In genomic region chr6:30614843-30615218, GRCh38 we compare ENCODE assay signal across 8 cellular contexts. TPM values are rescaled to one million over a fixed set of nuclear protein-coding genes. Genes with fewer than 3 reads are reported as not detected.
DNase-seq lines count a peak whose midpoint lies in the region; ATAC-seq, FAIRE-seq and TF ChIP-seq lines count a peak whose summit lies in the region.

No MANE protein-coding gene starts in this region.

- no peak overlapping the region for H2AFZ ChIP-seq in keratinocyte (ENCODE audit: control insufficient read depth, low read length)

- no peaks in the 10 kb centered on the region for H3K9me3 Mint-ChIP-seq in chondrocyte (ENCODE audit: low read depth)

- peaks cover 24% of the 10 kb centered on the region for H3K4me1 ChIP-seq in keratinocyte (ENCODE audit: control insufficient read depth, extremely low read depth, insufficient read depth, low read length)

- H3K9me3 ChIP-seq in keratinocyte (ENCODE audit: control insufficient read depth, low read depth, low read length): no peaks in the 10 kb centered on the region

- peaks cover 19% of the 10 kb centered on the region for H3K36me3 Mint-ChIP-seq in chondrocyte (ENCODE audit: low read depth)

- peak overlapping the region; percentile 100 for H3K27ac Mint-ChIP-seq in chondrocyte (ENCODE audit: unreplicated experiment)

- peak overlapping the region; percentile 2 to 89 (median 82) for H3K4me3 ChIP-seq in keratinocyte (ENCODE audit: control insufficient read depth in 2 of 3, extremely low read depth in 1 of 3, insufficient read depth in 2 of 3, low read depth in 1 of 3, low read length in 3 of 3)

- no peaks in the 10 kb centered on the region for H3K27me3 Mint-ChIP-seq in chondrocyte (ENCODE audit: low read depth)

- peak overlapping the region; percentile 97 for H3K27ac ChIP-seq in keratinocyte (ENCODE audit: control insufficient read depth, insufficient read depth, low read length)

- dilution Hi-C loops in keratinocyte (cut with MboI; ENCODE audit: extremely low pct_ligation_motif_present, low sequenced_read_pairs): no loop called here

- peak overlapping the region; percentile 98 for H3K9ac ChIP-seq in keratinocyte (ENCODE audit: control insufficient read depth, extremely low read depth, insufficient read depth, low read length)

- H3K36me3 ChIP-seq in keratinocyte (ENCODE audit: control insufficient read depth in 2 of 2, extremely low read depth in 1 of 2, insufficient read depth in 2 of 2, low read length in 2 of 2): peaks cover 6 to 33% of the 10 kb centered on the region in 2 experiments

- H3K79me2 ChIP-seq in keratinocyte (ENCODE audit: control insufficient read depth, insufficient read depth, low read length): peaks cover 50% of the 10 kb centered on the region

- H4K20me1 ChIP-seq in keratinocyte (ENCODE audit: control insufficient read depth, extremely low read depth, insufficient read depth, low read length): peaks cover 8% of the 10 kb centered on the region

- peaks cover 58% of the 10 kb centered on the region for H3K4me1 Mint-ChIP-seq in chondrocyte (ENCODE audit: low read depth)

- ATAC-seq in HG03439 (IDR thresholded peaks at IDR 0.05; ENCODE audit: unreplicated experiment): peak; percentile 37

- FAIRE-seq in keratinocyte (lab: Jason Lieb, UNC): peak; percentile 48

- H3K4me2 ChIP-seq in keratinocyte (ENCODE audit: control insufficient read depth, extremely low read depth, insufficient read depth, low read depth, low read length): peak overlapping the region; percentile 100

- H3K27me3 ChIP-seq in keratinocyte (ENCODE audit: control insufficient read depth, extremely low read depth, insufficient read depth, low read length): no peaks in the 10 kb centered on the region

- H3K4me3 Mint-ChIP-seq in chondrocyte (ENCODE audit: unreplicated experiment): peak overlapping the region; percentile 99

- DNase-seq in activated gamma-delta T cell treated with Interleukin-2 at 50 U/mL for 16 hours (peak; percentile 85), activated gamma-delta T cell (lab: John Stamatoyannopoulos, UW) (no peak), NCI-H510A (lab: John Stamatoyannopoulos, UW) (peak; percentile 88), chondrocyte (ENCODE audit: low spot score) (no peak), keratinocyte (ENCODE audit: low read depth, low spot score) (peak; percentile 88)
- peak; percentile 76 for DNase-seq in activated CD4-positive, alpha-beta T cell treated with anti-CD3 and anti-CD28 coated beads for 1 hour
- DNase-seq in stimulated activated CD4-positive, alpha-beta T cell treated with anti-CD3 and anti-CD28 coated beads, Interleukin-15, amount 100 ng/mL, for 1 hour (ENCODE audit: low read depth in 1 of 2, low spot score in 1 of 2): peak; percentile 34 to 74

- TF ChIP-seq CTCF in chondrocyte (IDR thresholded peaks at IDR 0.05) (no peak), keratinocyte (optimal IDR thresholded peaks at IDR 0.05 in 1 of 3, IDR thresholded peaks at IDR 0.05 in 1 of 3, conservative IDR thresholded peaks at IDR 0.05 in 1 of 3; ENCODE audit: extremely low read depth in 1 of 3, insufficient read depth in 2 of 3, low read length in 3 of 3) (no peak)

- peaks cover 3% of the 10 kb centered on the region for H3K9me1 ChIP-seq in keratinocyte (ENCODE audit: control insufficient read depth, extremely low read depth, insufficient read depth, low read length)

RNA-seq across cellular contexts. Expression of gene PPP1R10, which starts 2.2 kb away (rescaled TPM):
- total RNA-seq in chondrocyte: 57.1 to 64.5 TPM (median 58.2 TPM) in 3 replicates
- polyA plus RNA-seq in keratinocyte: 25.3 to 36.6 TPM (median 30.0 TPM) in 3 replicates
- 40.6 TPM for polyA plus RNA-seq in keratinocyte (2011; ENCODE audit: low read depth)
- polyA plus RNA-seq in keratinocyte (2011; cell fraction: cytosol; rRNA removed): 13.9 and 24.0 TPM in 2 replicates
- 104 and 135 TPM in 2 replicates for polyA plus RNA-seq in keratinocyte (2011; cell fraction: nucleus; rRNA removed)
- polyA plus RNA-seq in keratinocyte (2012; ENCODE audit: low replicate concordance): 25.5 and 44.1 TPM in 2 replicates
- 43.2 to 78.2 TPM (median 76.0 TPM) in 3 replicates for polyA minus RNA-seq in keratinocyte
- polyA minus RNA-seq in keratinocyte (2011; cell fraction: cytosol; rRNA and poly(A)+ RNA removed): 21.7 TPM
- 79.1 and 175 TPM in 2 replicates for polyA minus RNA-seq in keratinocyte (2011; cell fraction: nucleus; rRNA and poly(A)+ RNA removed)

RNA-seq across cellular contexts. Expression of gene MRPS18B, which starts 2.8 kb away (rescaled TPM):
- 23.3 to 25.4 TPM (median 24.7 TPM) in 3 replicates for total RNA-seq in chondrocyte
- 55.0 to 74.6 TPM (median 59.8 TPM) in 3 replicates for polyA plus RNA-seq in keratinocyte
- polyA plus RNA-seq in keratinocyte (2011; ENCODE audit: low read depth): 35.4 TPM
- polyA plus RNA-seq in keratinocyte (2011; cell fraction: cytosol; rRNA removed): 53.6 and 56.9 TPM in 2 replicates
- polyA plus RNA-seq in keratinocyte (2011; cell fraction: nucleus; rRNA removed): 48.9 and 52.9 TPM in 2 replicates
- 44.2 and 47.0 TPM in 2 replicates for polyA plus RNA-seq in keratinocyte (2012; ENCODE audit: low replicate concordance)
- polyA minus RNA-seq in keratinocyte: 37.1 to 54.6 TPM (median 42.7 TPM) in 3 replicates
- polyA minus RNA-seq in keratinocyte (2011; cell fraction: cytosol; rRNA and poly(A)+ RNA removed): 23.8 TPM
- polyA minus RNA-seq in keratinocyte (2011; cell fraction: nucleus; rRNA and poly(A)+ RNA removed): 18.6 and 29.6 TPM in 2 replicates

RNA-seq across cellular contexts. Expression of gene ATAT1, which starts 11.8 kb away (rescaled TPM):
- 11.4 to 18.7 TPM (median 12.5 TPM) in 3 replicates for total RNA-seq in chondrocyte
- 3.8 to 6.0 TPM (median 5.4 TPM) in 3 replicates for polyA plus RNA-seq in keratinocyte
- 5.3 TPM for polyA plus RNA-seq in keratinocyte (2011; ENCODE audit: low read depth)
- polyA plus RNA-seq in keratinocyte (2011; cell fraction: cytosol; rRNA removed): 2.9 and 3.8 TPM in 2 replicates
- polyA plus RNA-seq in keratinocyte (2011; cell fraction: nucleus; rRNA removed): 28.7 TPM in 2 replicates
- polyA plus RNA-seq in keratinocyte (2012; ENCODE audit: low replicate concordance): 4.8 and 5.3 TPM in 2 replicates
- 1.4 to 5.8 TPM (median 5.5 TPM) in 3 replicates for polyA minus RNA-seq in keratinocyte
- 1.3 TPM for polyA minus RNA-seq in keratinocyte (2011; cell fraction: cytosol; rRNA and poly(A)+ RNA removed)
- polyA minus RNA-seq in keratinocyte (2011; cell fraction: nucleus; rRNA and poly(A)+ RNA removed): 3.7 and 5.4 TPM in 2 replicates

RNA-seq across cellular contexts. Expression of gene C6orf136, which starts 32.1 kb away (rescaled TPM):
- total RNA-seq in chondrocyte: 11.5 to 18.3 TPM (median 13.4 TPM) in 3 replicates
- polyA plus RNA-seq in keratinocyte: 6.7 to 8.7 TPM (median 7.8 TPM) in 3 replicates
- 20.8 TPM for polyA plus RNA-seq in keratinocyte (2011; ENCODE audit: low read depth)
- 8.2 and 8.4 TPM in 2 replicates for polyA plus RNA-seq in keratinocyte (2011; cell fraction: cytosol; rRNA removed)
- polyA plus RNA-seq in keratinocyte (2011; cell fraction: nucleus; rRNA removed): 16.8 and 19.2 TPM in 2 replicates
- 11.1 and 21.4 TPM in 2 replicates for polyA plus RNA-seq in keratinocyte (2012; ENCODE audit: low replicate concordance)
- 12.0 to 16.0 TPM (median 13.8 TPM) in 3 replicates for polyA minus RNA-seq in keratinocyte
- polyA minus RNA-seq in keratinocyte (2011; cell fraction: cytosol; rRNA and poly(A)+ RNA removed): 5.6 TPM
- 2.3 and 3.5 TPM in 2 replicates for polyA minus RNA-seq in keratinocyte (2011; cell fraction: nucleus; rRNA and poly(A)+ RNA removed)

RNA-seq across cellular contexts. Expression of gene ABCF1, which starts 43.6 kb away (rescaled TPM):
- 51.9 to 66.1 TPM (median 53.0 TPM) in 3 replicates for total RNA-seq in chondrocyte
- 22.6 to 67.1 TPM (median 30.0 TPM) in 3 replicates for polyA plus RNA-seq in keratinocyte
- 76.5 TPM for polyA plus RNA-seq in keratinocyte (2011; ENCODE audit: low read depth)
- 33.9 and 38.8 TPM in 2 replicates for polyA plus RNA-seq in keratinocyte (2011; cell fraction: cytosol; rRNA removed)
- 64.3 and 73.5 TPM in 2 replicates for polyA plus RNA-seq in keratinocyte (2011; cell fraction: nucleus; rRNA removed)
- polyA plus RNA-seq in keratinocyte (2012; ENCODE audit: low replicate concordance): 47.7 and 85.8 TPM in 2 replicates
- polyA minus RNA-seq in keratinocyte: 49.7 to 96.2 TPM (median 62.8 TPM) in 3 replicates
- 42.6 TPM for polyA minus RNA-seq in keratinocyte (2011; cell fraction: cytosol; rRNA and poly(A)+ RNA removed)
- polyA minus RNA-seq in keratinocyte (2011; cell fraction: nucleus; rRNA and poly(A)+ RNA removed): 31.0 and 46.8 TPM in 2 replicates

Comparison
In these comparisons a context has a peak if more than half of its experiments do, and no peak if none do; other contexts are left out.
1. DNase-seq: peak in activated gamma-delta T cell treated with Interleukin-2 at 50 U/mL for 16 hours (single experiment), NCI-H510A (single experiment), activated CD4-positive, alpha-beta T cell treated with anti-CD3 and anti-CD28 coated beads for 1 hour (single experiment), keratinocyte (single experiment) and stimulated activated CD4-positive, alpha-beta T cell treated with anti-CD3 and anti-CD28 coated beads, Interleukin-15, amount 100 ng/mL, for 1 hour (2 of 2); none in activated gamma-delta T cell (single experiment) and chondrocyte (single experiment).